In genomic region chr12:132179431-132180362, GRCh38 we compare ENCODE assay signal across 17 cellular contexts. TPM values are rescaled to one million over a fixed set of nuclear protein-coding genes. Genes with fewer than 3 reads are reported as not detected.
A peak's percentile ranks its signal among the peaks of the same experiment; 100 is the strongest.
DNase-seq lines count a peak whose midpoint lies in the region; ATAC-seq and TF ChIP-seq lines count a peak whose summit lies in the region.
"Had no signal": no experiment of that assay in that cellular context is flagged by ENCODE, and none has a peak within 500 bp of the region (broad histone marks: within the 10 kb centered on the region; RNA-seq: fewer than 3 reads in every experiment).

No MANE protein-coding gene starts in this region.

- TF ChIP-seq CTCF in activated CD8-positive, alpha-beta T cell treated with anti-CD3 and anti-CD28 coated beads for 36 hours (IDR thresholded peaks at IDR 0.05): no peak
- no peak for TF ChIP-seq CTCF in CD4-positive, alpha-beta T cell (IDR thresholded peaks at IDR 0.05)

- H3K9me3 Mint-ChIP-seq in activated CD8-positive, alpha-beta T cell treated with anti-CD3 and anti-CD28 coated beads, Interleukin-2, amount 10 ng/mL, durations not matched to agents 7 days and 5 days (ENCODE audit: insufficient read depth): no peaks in the 10 kb centered on the region
- no peaks in the 10 kb centered on the region for H3K9me3 Mint-ChIP-seq in activated CD8-positive, alpha-beta T cell treated with anti-CD3 and anti-CD28 coated beads for 36 hours
- H3K9me3 Mint-ChIP-seq in CD4-positive, alpha-beta T cell: peaks cover 8% of the 10 kb centered on the region
- H3K9me3 Mint-ChIP-seq in naive thymus-derived CD8-positive, alpha-beta T cell: peaks cover 0 to 18% (median 0%) of the 10 kb centered on the region in 9 donors
- H3K9me3 Mint-ChIP-seq: T-helper 1 cell treated with Interleukin-12 subunit alpha and Interleukin-12 subunit beta and Interleukin-4 antibody, amounts not matched to agents 30 μg/mL and 1 μg/mL, for 36 hours had no signal

- intact Hi-C loops in activated CD8-positive, alpha-beta T cell treated with anti-CD3 and anti-CD28 coated beads for 36 hours (cut with micrococcal nuclease): no loop called here
- intact Hi-C loops in CD4-positive, alpha-beta T cell (cut with DNase I, micrococcal nuclease): no loop called here

- no peak overlapping the region for H3K27ac ChIP-seq in CD4-positive, alpha-beta T cell (ENCODE audit: low read depth, low read length)
- H3K27ac ChIP-seq: dorsolateral prefrontal cortex, PC-9, SJCRH30, upper lobe of right lung, WERI-Rb-1 had no signal

- DNase-seq in activated CD8-positive, alpha-beta T cell treated with anti-CD3 and anti-CD28 coated beads, Interleukin-2, amount 10 ng/mL, durations not matched to agents 7 days and 5 days: no peak
- no peak for DNase-seq in activated CD8-positive, alpha-beta T cell treated with anti-CD3 and anti-CD28 coated beads for 36 hours
- DNase-seq in CD4-positive, alpha-beta T cell: no peak
- DNase-seq in T-helper 17 cell (peak in 1 of 3 donors; percentile 5), C1 segment of cervical spinal cord (lab: John Stamatoyannopoulos, UW) (no peak), NCI-H2196 (lab: John Stamatoyannopoulos, UW; ENCODE audit: unreplicated experiment) (no peak)
- peak in 1 of 10 donors; percentile 1 for DNase-seq in naive thymus-derived CD8-positive, alpha-beta T cell
- DNase-seq: activated gamma-delta T cell, NCI-H1092 treated with DMSO at 0.1 percent for 48 hours, SJCRH30, upper lobe of right lung, WERI-Rb-1 had no signal

- POLR2A ChIA-PET in activated CD8-positive, alpha-beta T cell treated with anti-CD3 and anti-CD28 coated beads, Interleukin-2, amount 10 ng/mL, durations not matched to agents 7 days and 5 days (lab: Charles Lee): interaction anchor here (1.8 to 2.0 kb wide), 2 partner anchors 8 to 9 kb away, joined by 5 to 6 read pairs; no protein-coding TSS in a partner anchor
- POLR2A ChIA-PET in activated CD8-positive, alpha-beta T cell treated with anti-CD3 and anti-CD28 coated beads for 36 hours (lab: Charles Lee): no interaction called here
- POLR2A ChIA-PET in CD4-positive, alpha-beta T cell (lab: Charles Lee): interaction anchor here (0.6 to 3.5 kb wide), 7 partner anchors 7 to 144 kb away, joined by 3 to 35 read pairs (median 3); no protein-coding TSS in a partner anchor
- POLR2A ChIA-PET in naive thymus-derived CD8-positive, alpha-beta T cell (lab: Charles Lee): interaction anchor here (1.0 to 2.9 kb wide), 6 partner anchors 7 to 28 kb away, joined by 3 to 25 read pairs (median 4); no protein-coding TSS in a partner anchor

- no peaks in the 10 kb centered on the region for H3K27me3 ChIP-seq in CD4-positive, alpha-beta T cell (ENCODE audit: control insufficient read depth, insufficient read depth, low read length)

- peaks cover 38% of the 10 kb centered on the region for H3K4me1 Mint-ChIP-seq in activated CD8-positive, alpha-beta T cell treated with anti-CD3 and anti-CD28 coated beads, Interleukin-2, amount 10 ng/mL, durations not matched to agents 7 days and 5 days (ENCODE audit: low read depth)
- H3K4me1 Mint-ChIP-seq in activated CD8-positive, alpha-beta T cell treated with anti-CD3 and anti-CD28 coated beads for 36 hours (ENCODE audit: low read depth): peaks cover 12% of the 10 kb centered on the region
- H3K4me1 Mint-ChIP-seq in CD4-positive, alpha-beta T cell (ENCODE audit: low read depth): peaks cover 34% of the 10 kb centered on the region
- peaks cover 15% of the 10 kb centered on the region for H3K4me1 Mint-ChIP-seq in T-helper 17 cell
- H3K4me1 Mint-ChIP-seq in naive thymus-derived CD8-positive, alpha-beta T cell: peaks cover 24 to 49% (median 33%) of the 10 kb centered on the region in 4 donors

- H3K4me3 Mint-ChIP-seq in activated CD8-positive, alpha-beta T cell treated with anti-CD3 and anti-CD28 coated beads, Interleukin-2, amount 10 ng/mL, durations not matched to agents 7 days and 5 days: no peak overlapping the region
- no peak overlapping the region for H3K4me3 Mint-ChIP-seq in activated CD8-positive, alpha-beta T cell treated with anti-CD3 and anti-CD28 coated beads for 36 hours
- peak overlapping the region; percentile 88 for H3K4me3 Mint-ChIP-seq in CD4-positive, alpha-beta T cell
- peak overlapping the region; percentile 92 for H3K4me3 Mint-ChIP-seq in T-helper 17 cell
- peak overlapping the region in 8 of 10 donors; percentile 63 to 93 (median 84) for H3K4me3 Mint-ChIP-seq in naive thymus-derived CD8-positive, alpha-beta T cell

- H3K27me3 Mint-ChIP-seq in activated CD8-positive, alpha-beta T cell treated with anti-CD3 and anti-CD28 coated beads, Interleukin-2, amount 10 ng/mL, durations not matched to agents 7 days and 5 days (ENCODE audit: low read depth): peaks cover 17% of the 10 kb centered on the region
- H3K27me3 Mint-ChIP-seq in activated CD8-positive, alpha-beta T cell treated with anti-CD3 and anti-CD28 coated beads for 36 hours: peaks cover 1% of the 10 kb centered on the region
- H3K27me3 Mint-ChIP-seq in CD4-positive, alpha-beta T cell: peaks cover 2% of the 10 kb centered on the region
- peaks cover 12% of the 10 kb centered on the region for H3K27me3 Mint-ChIP-seq in T-helper 17 cell
- peaks cover 0 to 7% (median 0%) of the 10 kb centered on the region in 5 donors for H3K27me3 Mint-ChIP-seq in naive thymus-derived CD8-positive, alpha-beta T cell

- H3K36me3 Mint-ChIP-seq in activated CD8-positive, alpha-beta T cell treated with anti-CD3 and anti-CD28 coated beads, Interleukin-2, amount 10 ng/mL, durations not matched to agents 7 days and 5 days (ENCODE audit: low read depth): no peaks in the 10 kb centered on the region
- no peaks in the 10 kb centered on the region for H3K36me3 Mint-ChIP-seq in activated CD8-positive, alpha-beta T cell treated with anti-CD3 and anti-CD28 coated beads for 36 hours (ENCODE audit: low read depth)
- no peaks in the 10 kb centered on the region for H3K36me3 Mint-ChIP-seq in CD4-positive, alpha-beta T cell (ENCODE audit: low read depth)
- H3K36me3 Mint-ChIP-seq in T-helper 17 cell (ENCODE audit: low read depth): no peaks in the 10 kb centered on the region
- peaks cover 0 to 5% (median 4%) of the 10 kb centered on the region in 3 donors for H3K36me3 Mint-ChIP-seq in naive thymus-derived CD8-positive, alpha-beta T cell

- CTCF ChIA-PET in activated CD8-positive, alpha-beta T cell treated with anti-CD3 and anti-CD28 coated beads, Interleukin-2, amount 10 ng/mL, durations not matched to agents 7 days and 5 days (lab: Charles Lee): interaction anchor here (1.4 kb wide), 1 partner anchor 40 kb away, joined by 4 read pairs; no protein-coding TSS in a partner anchor
- CTCF ChIA-PET in activated CD8-positive, alpha-beta T cell treated with anti-CD3 and anti-CD28 coated beads for 36 hours (lab: Charles Lee): no interaction called here
- CTCF ChIA-PET in CD4-positive, alpha-beta T cell (lab: Charles Lee): interaction anchor here (1.9 kb wide), 1 partner anchor 26 kb away, joined by 8 read pairs; no protein-coding TSS in a partner anchor

- H3K27ac Mint-ChIP-seq in activated CD8-positive, alpha-beta T cell treated with anti-CD3 and anti-CD28 coated beads, Interleukin-2, amount 10 ng/mL, durations not matched to agents 7 days and 5 days: peak overlapping the region; percentile 91
- no peak overlapping the region for H3K27ac Mint-ChIP-seq in activated CD8-positive, alpha-beta T cell treated with anti-CD3 and anti-CD28 coated beads for 36 hours
- H3K27ac Mint-ChIP-seq in CD4-positive, alpha-beta T cell: peak overlapping the region; percentile 94
- H3K27ac Mint-ChIP-seq in T-helper 17 cell: peak overlapping the region; percentile 89
- peak overlapping the region in 4 of 10 donors; percentile 18 to 95 (median 84) for H3K27ac Mint-ChIP-seq in naive thymus-derived CD8-positive, alpha-beta T cell
- H3K27ac Mint-ChIP-seq: nephron had no signal

- no peak for ATAC-seq in activated CD8-positive, alpha-beta T cell treated with anti-CD3 and anti-CD28 coated beads, Interleukin-2, amount 10 ng/mL, durations not matched to agents 7 days and 5 days
- no peak for ATAC-seq in activated CD8-positive, alpha-beta T cell treated with anti-CD3 and anti-CD28 coated beads for 36 hours
- ATAC-seq in CD4-positive, alpha-beta T cell (ENCODE audit: poor library complexity): no peak
- no peak for ATAC-seq in T-helper 17 cell
- no peak for ATAC-seq in naive thymus-derived CD8-positive, alpha-beta T cell
- no peak for ATAC-seq in GM21786 (IDR thresholded peaks at IDR 0.05; ENCODE audit: unreplicated experiment)

- no peaks in the 10 kb centered on the region for H3K9me3 ChIP-seq in CD4-positive, alpha-beta T cell (ENCODE audit: control insufficient read depth, low read length)
- no peaks in the 10 kb centered on the region for H3K9me3 ChIP-seq in T-helper 17 cell (ENCODE audit: control insufficient read depth, low read length, poor library complexity, severe bottlenecking)
- H3K9me3 ChIP-seq: SJCRH30, upper lobe of right lung had no signal

RNA-seq across cellular contexts. Expression of gene NOC4L, which starts 35.4 kb away (rescaled TPM):
- total RNA-seq in activated CD8-positive, alpha-beta T cell treated with anti-CD3 and anti-CD28 coated beads, Interleukin-2, amount 10 ng/mL, durations not matched to agents 7 days and 5 days: 10 to 100 TPM; 32.8 to 34.4 TPM
- 10 to 100 TPM; 35.6 to 41.2 TPM for total RNA-seq in activated CD8-positive, alpha-beta T cell treated with anti-CD3 and anti-CD28 coated beads for 36 hours
- total RNA-seq in CD4-positive, alpha-beta T cell: 10 to 100 TPM; 21.8 to 22.3 TPM
- 10 to 100 TPM; 20.7 to 21.6 TPM for total RNA-seq in T-helper 17 cell
- 10 to 100 TPM; 21.8 to 23.5 TPM for total RNA-seq in naive thymus-derived CD8-positive, alpha-beta T cell
- 10 to 100 TPM; 20.0 to 31.2 (median 23.7) TPM for polyA plus RNA-seq in naive thymus-derived CD8-positive, alpha-beta T cell

RNA-seq across cellular contexts. Expression of gene DDX51, which starts 35.6 kb away (rescaled TPM):
- 10 to 100 TPM; 27.6 to 28.4 TPM for total RNA-seq in activated CD8-positive, alpha-beta T cell treated with anti-CD3 and anti-CD28 coated beads, Interleukin-2, amount 10 ng/mL, durations not matched to agents 7 days and 5 days
- 10 to 100 TPM; 24.1 to 25.5 TPM for total RNA-seq in activated CD8-positive, alpha-beta T cell treated with anti-CD3 and anti-CD28 coated beads for 36 hours
- 10 to 100 TPM; 58.0 to 59.3 TPM for total RNA-seq in CD4-positive, alpha-beta T cell
- total RNA-seq in T-helper 17 cell: 10 to 100 TPM; 38.2 to 40.9 TPM
- 10 to 100 TPM; 55.7 to 57.9 TPM for total RNA-seq in naive thymus-derived CD8-positive, alpha-beta T cell
- polyA plus RNA-seq in naive thymus-derived CD8-positive, alpha-beta T cell: 10 to 100 TPM in 1 of 3 donors, 1 to 10 TPM in 2; 7.4 to 20.9 (median 7.8) TPM

Comparison
In these comparisons a context has a peak if more than half of its experiments do, and no peak if none do; other contexts are left out.
1. H3K4me3 Mint-ChIP-seq: peak in CD4-positive, alpha-beta T cell (single experiment), T-helper 17 cell (single experiment) and naive thymus-derived CD8-positive, alpha-beta T cell (8 of 10); none in activated CD8-positive, alpha-beta T cell treated with anti-CD3 and anti-CD28 coated beads, Interleukin-2, amount 10 ng/mL, durations not matched to agents 7 days and 5 days (single experiment) and activated CD8-positive, alpha-beta T cell treated with anti-CD3 and anti-CD28 coated beads for 36 hours (single experiment).